In the genomic region with DNA sequence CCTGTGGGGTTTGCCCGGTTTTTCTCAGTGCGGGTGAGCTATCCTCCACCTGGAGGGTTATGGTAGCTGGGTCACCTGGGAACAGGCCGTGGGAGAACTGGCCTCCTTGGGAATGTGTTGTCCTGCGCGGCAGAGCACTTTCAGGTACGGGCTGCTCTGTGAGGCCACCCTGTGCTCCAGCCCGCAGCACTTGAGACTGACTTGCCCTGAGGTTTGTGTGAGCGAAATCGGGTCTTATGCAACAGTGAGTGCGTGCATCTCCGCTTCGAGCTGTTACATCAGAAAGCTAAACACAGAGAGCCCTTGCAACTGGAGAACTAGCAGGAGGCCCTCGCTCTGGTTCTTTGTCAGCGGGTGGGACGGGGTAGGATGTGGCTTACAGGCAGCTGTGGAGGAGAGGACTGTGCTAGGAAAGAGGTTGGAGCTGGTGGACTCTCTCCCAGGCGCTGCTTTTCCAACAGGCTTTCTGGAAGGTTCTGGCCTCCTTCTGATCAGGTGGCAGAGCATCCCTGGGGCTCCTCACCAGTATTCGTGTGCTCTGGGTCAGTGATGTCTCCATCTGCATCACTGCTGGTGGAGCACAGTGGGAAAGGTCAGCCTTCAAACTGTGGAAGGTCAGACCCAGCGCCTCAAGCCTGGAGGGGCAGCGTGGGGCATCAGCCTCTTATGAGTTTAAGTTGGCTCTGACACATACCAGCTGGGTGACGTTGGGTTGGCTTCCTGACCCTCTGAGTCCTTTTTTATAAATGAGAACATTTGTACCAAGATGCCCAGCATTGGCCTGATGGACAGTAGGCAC, we compare ENCODE assay signal across 12 cellular contexts.
DNase-seq lines count a peak whose midpoint lies in the region; ATAC-seq, FAIRE-seq and TF ChIP-seq lines count a peak whose summit lies in the region.
"Had no signal": no experiment of that assay in that cellular context is flagged by ENCODE, and none has a peak within 500 bp of the region (broad histone marks: within the 10 kb centered on the region; RNA-seq: fewer than 3 reads in every experiment).

No MANE protein-coding gene starts in this region.

- CTCF ChIA-PET in activated CD4-positive, alpha-beta T cell treated with anti-CD3 and anti-CD28 coated beads for 36 hours (lab: Charles Lee), result interaction anchor here (0.6 to 0.9 kb wide), 2 partner anchors 178 to 199 kb away, joined by 3 read pairs; no protein-coding TSS in a partner anchor
- CTCF ChIA-PET in HepG2 (lab: Yijun Ruan, JAX; ENCODE audit: low intra/inter-chr PET ratio, low total read pairs), result no interaction called here

- POLR2A ChIA-PET in activated CD4-positive, alpha-beta T cell treated with anti-CD3 and anti-CD28 coated beads for 36 hours (lab: Charles Lee), result no interaction called here
- POLR2A ChIA-PET in HepG2 (lab: Yijun Ruan, JAX), result interaction anchor here (0.7 to 2.7 kb wide), 13 partner anchors 8 to 76 kb away, joined by 3 to 27 read pairs (median 8); a partner anchor contains a TSS

- H3K27me3 Mint-ChIP-seq in activated CD4-positive, alpha-beta T cell treated with anti-CD3 and anti-CD28 coated beads, Interleukin-2, amount 10 ng/mL, durations not matched to agents 24 days and 14 days, result no peaks in the 10 kb centered on the region
- no peaks in the 10 kb centered on the region for H3K27me3 Mint-ChIP-seq in activated CD4-positive, alpha-beta T cell treated with anti-CD3 and anti-CD28 coated beads for 36 hours
- H3K27me3 Mint-ChIP-seq: activated naive CD8-positive, alpha-beta T cell treated with anti-CD3 and anti-CD28 coated beads for 36 hours had no signal

- TF ChIP-seq CTCF in brain microvascular endothelial cell (IDR thresholded peaks at IDR 0.05; ENCODE audit: low read depth, low read length, missing control alignments) (no peak), HepG2 (CRISPR knock-in tag; IDR thresholded peaks at IDR 0.05) (peak; percentile 13; the same call in 1 of the 2 replicates), tibial artery (IDR thresholded peaks at IDR 0.05) (no peak)

- DNase-seq in activated CD4-positive, alpha-beta T cell treated with anti-CD3 and anti-CD28 coated beads, Interleukin-2, amount 10 ng/mL, durations not matched to agents 24 days and 14 days, result no peak
- DNase-seq in activated CD4-positive, alpha-beta T cell treated with anti-CD3 and anti-CD28 coated beads for 36 hours, result no peak
- DNase-seq in brain microvascular endothelial cell, result peak; percentile 96
- peak; percentile 88 for DNase-seq in HepG2 (ENCODE audit: low spot score)
- peak in 1 of 2 donors; percentile 31 for DNase-seq in tibial artery
- DNase-seq in activated CD4-positive, alpha-beta T cell treated with anti-CD3 and anti-CD28 coated beads for 4 hours, result no peak
- DNase-seq in T1000 (lab: John Stamatoyannopoulos, UW), result no peak
- DNase-seq: activated naive CD8-positive, alpha-beta T cell treated with anti-CD3 and anti-CD28 coated beads for 36 hours; NCI-H1092 treated with DMSO at 0.1 percent for 48 hours; small intestine had no signal

- TF ChIP-seq RAD21 in HepG2 (CRISPR knock-in tag; IDR thresholded peaks at IDR 0.05), result no peak

- no TSS peak for BruUV-seq in HepG2 (replicated peaks; lab: Mats Ljungman, UMichigan)

- WGBS in HepG2 (ENCODE audit: low lambda C conversion rate), result 20% methylated on average over 16 of the region's 20 CpGs

- TF ChIP-seq POLR2A in HepG2 (IDR thresholded peaks at IDR 0.05; ENCODE audit: insufficient read depth in 1 of 2, low read depth in 2 of 2, low read length in 2 of 2), result no peak

- H3K9me3 Mint-ChIP-seq in activated CD4-positive, alpha-beta T cell treated with anti-CD3 and anti-CD28 coated beads, Interleukin-2, amount 10 ng/mL, durations not matched to agents 24 days and 14 days, result no peaks in the 10 kb centered on the region
- no peaks in the 10 kb centered on the region for H3K9me3 Mint-ChIP-seq in activated CD4-positive, alpha-beta T cell treated with anti-CD3 and anti-CD28 coated beads for 36 hours (ENCODE audit: low read depth)
- H3K9me3 Mint-ChIP-seq: activated naive CD8-positive, alpha-beta T cell treated with anti-CD3 and anti-CD28 coated beads for 36 hours had no signal

- no peak overlapping the region for H3K4me3 ChIP-seq in brain microvascular endothelial cell (ENCODE audit: low read depth, low read length)
- peak overlapping the region; percentile 13 to 55 (median 17); a peak in 4 of 6 replicates for H3K4me3 ChIP-seq in HepG2 (replicated peaks in 1 of 3; ENCODE audit: insufficient read depth in 1 of 3, low read depth in 2 of 3, low read length in 3 of 3)
- H3K4me3 ChIP-seq in tibial artery, result no peak overlapping the region

- no peak for ATAC-seq in activated CD4-positive, alpha-beta T cell treated with anti-CD3 and anti-CD28 coated beads for 36 hours
- ATAC-seq in HepG2 (peak; percentile 84), esophagus mucosa (no peak)

- H3K27me3 ChIP-seq in brain microvascular endothelial cell (replicated peaks) (no peaks in the 10 kb centered on the region), HepG2 (ENCODE audit: control insufficient read depth in 1 of 2, insufficient read depth in 2 of 2, low read length in 2 of 2) (no peaks in the 10 kb centered on the region), tibial artery (no peaks in the 10 kb centered on the region)

- H3K27ac Mint-ChIP-seq in activated CD4-positive, alpha-beta T cell treated with anti-CD3 and anti-CD28 coated beads, Interleukin-2, amount 10 ng/mL, durations not matched to agents 24 days and 14 days, result peak overlapping the region; percentile 56
- H3K27ac Mint-ChIP-seq in activated CD4-positive, alpha-beta T cell treated with anti-CD3 and anti-CD28 coated beads for 36 hours, result no peak overlapping the region
- H3K27ac Mint-ChIP-seq: activated naive CD8-positive, alpha-beta T cell treated with anti-CD3 and anti-CD28 coated beads for 36 hours had no signal

- in situ Hi-C loops in brain microvascular endothelial cell (cut with HindIII; ENCODE audit: low pct_ligation_motif_present, low sequenced_read_pairs) (loop anchor here (25.0 kb wide), 1 partner anchor 95 kb away; no protein-coding TSS in a partner anchor), HepG2 (cut with HindIII; ENCODE audit: extremely low pct_ligation_motif_present, low pct_unique_long_range_greater_than_20kb) (loop anchor here (10.0 kb wide), 1 partner anchor 62 kb away; no protein-coding TSS in a partner anchor)

- intact Hi-C loops in activated CD4-positive, alpha-beta T cell treated with anti-CD3 and anti-CD28 coated beads, Interleukin-2, amount 10 ng/mL, durations not matched to agents 24 days and 14 days (cut with micrococcal nuclease), result no loop called here
- intact Hi-C loops in activated CD4-positive, alpha-beta T cell treated with anti-CD3 and anti-CD28 coated beads for 36 hours (cut with DNase I, micrococcal nuclease), result no loop called here
- intact Hi-C loops in HepG2 (cut with micrococcal nuclease; ENCODE audit: unreplicated experiment), result loop anchor here (1.0 kb wide), 2 partner anchors 26 to 38 kb away; no protein-coding TSS in a partner anchor
- intact Hi-C loops in tibial artery (cut with DNase I; ENCODE audit: low total_unique reads), result loop anchor here (5.0 kb wide), 1 partner anchor 35 kb away; no protein-coding TSS in a partner anchor

- peaks cover 32% of the 10 kb centered on the region for H3K79me2 ChIP-seq in HepG2 (ENCODE audit: insufficient read depth, low read length)

- peak; percentile 96 for FAIRE-seq in HepG2 (lab: Jason Lieb, UNC)
- FAIRE-seq: GM12891, small intestine had no signal

- peaks cover 63% of the 10 kb centered on the region for H3K4me1 Mint-ChIP-seq in activated CD4-positive, alpha-beta T cell treated with anti-CD3 and anti-CD28 coated beads, Interleukin-2, amount 10 ng/mL, durations not matched to agents 24 days and 14 days
- peaks cover 41% of the 10 kb centered on the region for H3K4me1 Mint-ChIP-seq in activated CD4-positive, alpha-beta T cell treated with anti-CD3 and anti-CD28 coated beads for 36 hours

- H3K36me3 Mint-ChIP-seq in activated CD4-positive, alpha-beta T cell treated with anti-CD3 and anti-CD28 coated beads, Interleukin-2, amount 10 ng/mL, durations not matched to agents 24 days and 14 days (ENCODE audit: low read depth), result peaks cover 5% of the 10 kb centered on the region
- H3K36me3 Mint-ChIP-seq in activated CD4-positive, alpha-beta T cell treated with anti-CD3 and anti-CD28 coated beads for 36 hours (ENCODE audit: low read depth), result peaks cover 2% of the 10 kb centered on the region

- H3K4me2 ChIP-seq in HepG2 (ENCODE audit: low read depth, low read length), result peak overlapping the region; percentile 72

- peak overlapping the region; percentile 17 for H3K9ac ChIP-seq in HepG2 (ENCODE audit: insufficient read depth, low read depth, low read length)

- H3K4me1 ChIP-seq in HepG2 (ENCODE audit: insufficient read depth, low read length) (peaks cover 85% of the 10 kb centered on the region), tibial artery (peaks cover 0 to 75% (median 33%) of the 10 kb centered on the region in 4 donors)

- H2AFZ ChIP-seq in HepG2 (ENCODE audit: low read length), result peak overlapping the region; percentile 11

- peak overlapping the region; percentile 93 for H3K27ac ChIP-seq in brain microvascular endothelial cell
- H3K27ac ChIP-seq in HepG2 (ENCODE audit: extremely low read length, insufficient read depth, low read length), result peak overlapping the region; percentile 25
- peak overlapping the region; percentile 75 for H3K27ac ChIP-seq in tibial artery

- H3K9me3 ChIP-seq in HepG2 (ENCODE audit: low read length), result no peaks in the 10 kb centered on the region
- no peaks in the 10 kb centered on the region for H3K9me3 ChIP-seq in tibial artery

- H3K4me3 Mint-ChIP-seq in activated CD4-positive, alpha-beta T cell treated with anti-CD3 and anti-CD28 coated beads, Interleukin-2, amount 10 ng/mL, durations not matched to agents 24 days and 14 days, result no peak overlapping the region
- no peak overlapping the region for H3K4me3 Mint-ChIP-seq in activated CD4-positive, alpha-beta T cell treated with anti-CD3 and anti-CD28 coated beads for 36 hours
- H3K4me3 Mint-ChIP-seq: activated naive CD8-positive, alpha-beta T cell treated with anti-CD3 and anti-CD28 coated beads for 36 hours had no signal

- H3K36me3 ChIP-seq in brain microvascular endothelial cell (replicated peaks), result no peaks in the 10 kb centered on the region
- H3K36me3 ChIP-seq in HepG2 (replicated peaks in 1 of 2; ENCODE audit: control insufficient read depth in 1 of 2, insufficient read depth in 2 of 2, low read length in 2 of 2), result no peaks in the 10 kb centered on the region
- H3K36me3 ChIP-seq in tibial artery, result no peaks in the 10 kb centered on the region

- TF ChIP-seq EP300 in HepG2 (IDR thresholded peaks at IDR 0.05; ENCODE audit: low read depth in 2 of 2, low read length in 2 of 2) (peak in 1 of 2 experiments; percentile 71; a peak in 2 of 4 replicates), HepG2 (CRISPR knock-in tag; IDR thresholded peaks at IDR 0.05; ENCODE audit: borderline replicate concordance) (peak; percentile 57; the same call in 1 of the 2 replicates)

- H4K20me1 ChIP-seq in HepG2 (ENCODE audit: insufficient read depth, low read length), result no peaks in the 10 kb centered on the region

TF ChIP-seq in HepG2, 621 proteins besides CTCF, POLR2A, EP300 and RAD21 (continues in another document):
- no peak for TF ChIP-seq ZNF567 (CRISPR knock-in tag; IDR thresholded peaks at IDR 0.05; ENCODE audit: borderline replicate concordance)
- no peak for TF ChIP-seq ZNF598 (CRISPR knock-in tag; IDR thresholded peaks at IDR 0.05; ENCODE audit: borderline replicate concordance)
- TF ChIP-seq ELF4 (CRISPR knock-in tag; IDR thresholded peaks at IDR 0.05; ENCODE audit: borderline replicate concordance), result no peak
- no peak for TF ChIP-seq SCMH1 (CRISPR knock-in tag; IDR thresholded peaks at IDR 0.05; ENCODE audit: borderline replicate concordance)

Comparison
In these comparisons a context has a peak if more than half of its experiments do, and no peak if none do; other contexts are left out.
1. DNase-seq: peak in brain microvascular endothelial cell (single experiment) and HepG2 (single experiment); none in activated CD4-positive, alpha-beta T cell treated with anti-CD3 and anti-CD28 coated beads, Interleukin-2, amount 10 ng/mL, durations not matched to agents 24 days and 14 days (single experiment), activated CD4-positive, alpha-beta T cell treated with anti-CD3 and anti-CD28 coated beads for 36 hours (single experiment), activated CD4-positive, alpha-beta T cell treated with anti-CD3 and anti-CD28 coated beads for 4 hours (0 of 2) and T1000 (single experiment).
2. H3K27ac ChIP-seq: peak in every context shown above with its lines; median percentile 93 in brain microvascular endothelial cell; 75 in tibial artery; 25 in HepG2.
3. H3K4me3 ChIP-seq: peak in HepG2 (3 of 3); none in brain microvascular endothelial cell (single experiment) and tibial artery (0 of 2).
4. intact Hi-C loops: an anchor here in HepG2 (1.0 kb wide) and tibial artery (5.0 kb wide); none called in activated CD4-positive, alpha-beta T cell treated with anti-CD3 and anti-CD28 coated beads, Interleukin-2, amount 10 ng/mL, durations not matched to agents 24 days and 14 days and activated CD4-positive, alpha-beta T cell treated with anti-CD3 and anti-CD28 coated beads for 36 hours.